15 cellular contexts compared by ENCODE assay signal in the genomic region with DNA sequence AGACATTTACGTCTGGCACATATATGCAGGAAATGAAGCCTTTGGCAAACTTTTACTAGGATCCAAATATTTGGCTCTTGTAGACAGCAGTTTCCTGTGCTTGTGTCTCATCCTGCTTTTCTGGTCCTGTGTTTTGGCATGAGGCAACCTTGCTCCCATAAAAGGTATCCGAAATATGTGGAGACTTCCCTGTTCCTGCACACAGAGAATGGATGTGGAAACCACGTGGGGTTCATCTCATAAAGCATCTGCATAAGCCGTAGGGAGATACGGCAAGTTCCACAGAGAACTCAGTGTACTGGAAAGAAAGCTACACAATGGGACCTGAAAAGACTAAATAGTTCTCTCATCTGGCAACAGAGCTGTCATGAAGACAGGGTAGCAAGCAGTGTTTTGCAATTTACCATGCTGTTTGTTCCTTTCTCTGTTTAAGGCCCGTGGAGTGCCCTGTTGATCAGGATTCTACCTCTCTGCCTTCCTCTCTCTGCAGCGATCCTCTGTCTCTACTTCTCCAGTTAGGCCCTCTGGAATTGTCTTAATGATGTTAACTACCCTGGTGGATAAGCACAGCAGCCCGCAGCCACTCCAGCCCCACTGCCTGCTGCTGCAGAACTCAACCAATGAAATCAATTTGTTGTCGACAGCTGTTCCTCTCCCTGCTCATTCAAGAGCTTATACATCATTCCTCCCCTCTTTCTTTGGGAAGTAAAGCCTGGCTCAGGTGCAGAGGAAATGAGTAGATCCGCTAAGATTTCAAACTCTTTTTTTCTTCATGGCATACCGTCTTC.
DNase-seq lines count a peak whose midpoint lies in the region; ATAC-seq, FAIRE-seq and TF ChIP-seq lines count a peak whose summit lies in the region.
"Had no signal": no experiment of that assay in that cellular context is flagged by ENCODE, and none has a peak within 500 bp of the region (broad histone marks: within the 10 kb centered on the region; RNA-seq: fewer than 3 reads in every experiment).

No MANE protein-coding gene starts in this region.

- no peak overlapping the region for H3K4ac ChIP-seq in H1 (replicated peaks; ENCODE audit: insufficient read length, low read depth, low read length)

- no peaks in the 10 kb centered on the region for H3K79me2 ChIP-seq in H1 (ENCODE audit: control insufficient read depth in 1 of 2, insufficient read depth in 2 of 2, low read length in 2 of 2)

- no peak overlapping the region for H2BK15ac ChIP-seq in H1 (ENCODE audit: low read length)

- H4K20me1 ChIP-seq in H1 (replicated peaks in 1 of 2; ENCODE audit: control insufficient read depth in 1 of 2, insufficient read depth in 2 of 2, low read length in 2 of 2): no peaks in the 10 kb centered on the region

- TF ChIP-seq CTCF in H1 (IDR thresholded peaks at IDR 0.05; ENCODE audit: control extremely low read depth in 1 of 3, insufficient read depth in 1 of 3, low read depth in 1 of 3, low read length in 3 of 3) (no peak), thoracic aorta (IDR thresholded peaks at IDR 0.05) (no peak)

- H3K27me3 ChIP-seq in H1 (replicated peaks in 1 of 4; ENCODE audit: control insufficient read depth in 3 of 4, extremely low read depth in 1 of 4, insufficient read depth in 3 of 4, low read length in 3 of 4) (no peaks in the 10 kb centered on the region), thoracic aorta (replicated peaks; ENCODE audit: insufficient read depth) (no peaks in the 10 kb centered on the region)
- H3K27me3 ChIP-seq: right lobe of liver had no signal

- no peak overlapping the region for H2AFZ ChIP-seq in H1 (ENCODE audit: low read length)

- H3K14ac ChIP-seq in H1 (ENCODE audit: insufficient read length): no peak overlapping the region

- H3K27me3 Mint-ChIP-seq in stimulated activated memory B cell treated with anti-CD40 and anti-IgM and Interleukin-4, amounts not matched to agents 10 μg/mL and 1 μg/mL and 100 μg/mL, for 72 hours: no peaks in the 10 kb centered on the region
- H3K27me3 Mint-ChIP-seq: CD4-positive, alpha-beta T cell; IgD-negative memory B cell had no signal

- no peak overlapping the region for H4K91ac ChIP-seq in H1 (replicated peaks; ENCODE audit: insufficient read length, low read length)

- H3K56ac ChIP-seq in H1 (replicated peaks; ENCODE audit: insufficient read length, low read depth, low read length): no peak overlapping the region

- H3K36me3 ChIP-seq in H1 (ENCODE audit: control insufficient read depth in 2 of 4, insufficient read depth in 4 of 4, low read length in 3 of 4) (no peaks in the 10 kb centered on the region), thoracic aorta (no peaks in the 10 kb centered on the region)
- H3K36me3 ChIP-seq: right lobe of liver had no signal

- no peak overlapping the region for H3K23ac ChIP-seq in H1 (ENCODE audit: insufficient read length)

- no peak overlapping the region for H4K8ac ChIP-seq in H1 (ENCODE audit: extremely low read depth, insufficient read depth, low read length)

- H3K27ac Mint-ChIP-seq in stimulated activated memory B cell treated with anti-CD40 and anti-IgM and Interleukin-4, amounts not matched to agents 10 μg/mL and 1 μg/mL and 100 μg/mL, for 72 hours: no peak overlapping the region
- H3K27ac Mint-ChIP-seq: CD4-positive, alpha-beta T cell; IgD-negative memory B cell had no signal

- TF ChIP-seq EP300 in H1 (IDR thresholded peaks at IDR 0.05; ENCODE audit: borderline replicate concordance in 1 of 2, low read depth in 2 of 2, low read length in 2 of 2): no peak

- H3K23me2 ChIP-seq in H1 (ENCODE audit: low read depth, low read length): no peaks in the 10 kb centered on the region

- no peaks in the 10 kb centered on the region for H3K9me3 Mint-ChIP-seq in stimulated activated memory B cell treated with anti-CD40 and anti-IgM and Interleukin-4, amounts not matched to agents 10 μg/mL and 1 μg/mL and 100 μg/mL, for 72 hours
- H3K9me3 Mint-ChIP-seq: CD4-positive, alpha-beta T cell; IgD-negative memory B cell had no signal

- TF ChIP-seq RAD21 in H1 (IDR thresholded peaks at IDR 0.05 in 1 of 2, conservative IDR thresholded peaks at IDR 0.05 in 1 of 2; ENCODE audit: low read depth in 2 of 2, low read length in 2 of 2): no peak

- H3K27ac ChIP-seq in H1 (ENCODE audit: low read depth, low read length) (no peak overlapping the region), thoracic aorta (peak overlapping the region; percentile 56 to 68)
- H3K27ac ChIP-seq: right lobe of liver had no signal

- no peak for TF ChIP-seq POLR2A in H1 (IDR thresholded peaks at IDR 0.05; ENCODE audit: control extremely low read depth in 1 of 2, low read depth in 2 of 2, low read length in 2 of 2)

- no peaks in the 10 kb centered on the region for H3K36me3 Mint-ChIP-seq in stimulated activated memory B cell treated with anti-CD40 and anti-IgM and Interleukin-4, amounts not matched to agents 10 μg/mL and 1 μg/mL and 100 μg/mL, for 72 hours
- H3K36me3 Mint-ChIP-seq: IgD-negative memory B cell had no signal

- H3K4me1 ChIP-seq in H1 (replicated peaks in 1 of 4; ENCODE audit: control insufficient read depth in 3 of 4, insufficient read depth in 4 of 4, low read length in 3 of 4) (peaks cover 2 to 6% (median 4%) of the 10 kb centered on the region in 4 experiments; a peak in 4 of 7 replicates), thoracic aorta (ENCODE audit: control insufficient read depth in 1 of 2, low read depth in 2 of 2) (peaks cover 23 to 60% of the 10 kb centered on the region in 2 donors)
- H3K4me1 ChIP-seq: right lobe of liver had no signal

- H3K79me1 ChIP-seq in H1 (ENCODE audit: low read depth, low read length): no peaks in the 10 kb centered on the region

- no peak overlapping the region for H2BK5ac ChIP-seq in H1 (ENCODE audit: low read depth, low read length)

- POLR2A ChIA-PET in H1 (lab: Charles Lee; ENCODE audit: partially characterized antibody): no interaction called here

- no peak overlapping the region for H2BK20ac ChIP-seq in H1 (ENCODE audit: low read length)

- ATAC-seq in thoracic aorta (ENCODE audit: insufficient number of reproducible peaks, low FRiP score, low read depth) (no peak), HG03025 (IDR thresholded peaks at IDR 0.05; ENCODE audit: low FRiP score, unreplicated experiment) (no peak)
- ATAC-seq in stimulated activated memory B cell treated with anti-CD40 and anti-IgM and Interleukin-4, amounts not matched to agents 10 μg/mL and 1 μg/mL and 100 μg/mL, for 72 hours: no peak

- H3K9me3 ChIP-seq in H1 (ENCODE audit: insufficient read depth in 2 of 2, low read depth in 1 of 2, low read length in 1 of 2) (no peaks in the 10 kb centered on the region), thoracic aorta (no peaks in the 10 kb centered on the region)
- H3K9me3 ChIP-seq: right lobe of liver had no signal

- no peaks in the 10 kb centered on the region for H3K4me1 Mint-ChIP-seq in stimulated activated memory B cell treated with anti-CD40 and anti-IgM and Interleukin-4, amounts not matched to agents 10 μg/mL and 1 μg/mL and 100 μg/mL, for 72 hours
- H3K4me1 Mint-ChIP-seq: IgD-negative memory B cell had no signal

- CTCF ChIA-PET in H1 (lab: Charles Lee; ENCODE audit: partially characterized antibody): interaction anchor here (0.6 kb wide), 1 partner anchor 18 kb away, joined by 4 read pairs; no protein-coding TSS in a partner anchor

- no peak overlapping the region for H4K5ac ChIP-seq in H1 (ENCODE audit: insufficient read length, low read depth, low read length)

- no peak overlapping the region for H3K4me3 Mint-ChIP-seq in stimulated activated memory B cell treated with anti-CD40 and anti-IgM and Interleukin-4, amounts not matched to agents 10 μg/mL and 1 μg/mL and 100 μg/mL, for 72 hours
- H3K4me3 Mint-ChIP-seq: CD4-positive, alpha-beta T cell; IgD-negative memory B cell had no signal

- no peak overlapping the region for H2BK12ac ChIP-seq in H1 (ENCODE audit: low read depth, low read length)

- H2AK5ac ChIP-seq in H1 (ENCODE audit: low read depth, low read length): no peak overlapping the region

- H3K18ac ChIP-seq in H1 (ENCODE audit: extremely low read depth, low read length): no peak overlapping the region

- DNase-seq in SK-N-DZ (ENCODE audit: low spot score) (peak; percentile 29), H1 (ENCODE audit: low read depth in 1 of 2, low spot score in 2 of 2) (no peak), islet precursor cell (peak; percentile 55), thoracic aorta (ENCODE audit: low spot score) (no peak), NCI-H2081 (lab: John Stamatoyannopoulos, UW) (no peak), amniotic stem cell (lab: John Stamatoyannopoulos, UW) (no peak)
- DNase-seq: activated CD4-positive, CD25-positive, alpha-beta regulatory T cell treated with anti-CD3 and anti-CD28 coated beads, Interleukin-2, amount 50 U/mL, for 72 hours; amygdala; CD4-positive, alpha-beta T cell; NCI-H146; NK-92 treated with Interleukin-12 subunit alpha and Interleukin-12 subunit beta, amount 100 ng/mL, for 24 hours; right lobe of liver had no signal

- H3K4me3 ChIP-seq in H1 (ENCODE audit: extremely low read depth in 1 of 4, insufficient read depth in 2 of 4, low read depth in 3 of 4, low read length in 4 of 4) (no peak overlapping the region), thoracic aorta (no peak overlapping the region)
- H3K4me3 ChIP-seq: right lobe of liver had no signal

- H3K9ac ChIP-seq in H1 (replicated peaks in 1 of 4; ENCODE audit: extremely low read depth in 1 of 4, low read depth in 3 of 4, low read length in 3 of 4): no peak overlapping the region

- FAIRE-seq in H1 (lab: Jason Lieb, UNC): peak; percentile 52

- no peak overlapping the region for H3K4me2 ChIP-seq in H1 (ENCODE audit: insufficient read depth in 1 of 2, low read depth in 2 of 2, low read length in 2 of 2)

- no peak overlapping the region for H2BK120ac ChIP-seq in H1 (replicated peaks; ENCODE audit: low read depth, low read length)

- 80% methylated on average over 11 of the region's 11 CpGs; no CpG with 5 or more reads in 1 of the 2 experiments for WGBS in H1 (ENCODE audit: extremely low coverage in 1 of 2, insufficient coverage in 1 of 2, insufficient read length in 1 of 2, insufficient replicate concordance in 2 of 2, low coverage in 1 of 2, low lambda C conversion rate in 2 of 2, missing lambda C conversion rate in 1 of 2), 2 experiments

TF ChIP-seq in H1, 55 proteins besides CTCF, POLR2A, EP300 and RAD21:
- TF ChIP-seq SAP30 (IDR thresholded peaks at IDR 0.05; ENCODE audit: insufficient read depth, insufficient replicate concordance, low read length) (no peak), SIN3A (conservative IDR thresholded peaks at IDR 0.05 in 1 of 2, IDR thresholded peaks at IDR 0.05 in 1 of 2; ENCODE audit: low read depth in 1 of 2, low read length in 2 of 2) (no peak)
TF ChIP-seq in H1: peak in this region for 0.

Comparison
In these comparisons a context has a peak if more than half of its experiments do, and no peak if none do; other contexts are left out.
1. DNase-seq: peak in SK-N-DZ (single experiment) and islet precursor cell (single experiment); none in H1 (0 of 2), thoracic aorta (single experiment), NCI-H2081 (0 of 2) and amniotic stem cell (single experiment).